8 cellular contexts compared by ENCODE assay signal in genomic region chr15:90184119-90184785, GRCh38. TPM values are rescaled to one million over a fixed set of nuclear protein-coding genes. Genes with fewer than 3 reads are reported as not detected.
DNase-seq lines count a peak whose midpoint lies in the region; ATAC-seq and TF ChIP-seq lines count a peak whose summit lies in the region.

No MANE protein-coding gene starts in this region.

- TSS peak; percentile 80 for BruUV-seq in Calu3 (replicated peaks; lab: Mats Ljungman, UMichigan)

- H3K4me1 Mint-ChIP-seq in Calu3 (ENCODE audit: low read depth, unreplicated experiment), result peaks cover 33% of the 10 kb centered on the region
- H3K4me1 Mint-ChIP-seq in stimulated activated naive B cell treated with anti-CD40 and anti-IgM and Interleukin-4, amounts not matched to agents 10 μg/mL and 1 μg/mL and 100 μg/mL, for 72 hours, result peaks cover 36 to 63% of the 10 kb centered on the region in 2 donors

- H3K9me3 ChIP-seq in SJCRH30 (replicated peaks), result no peaks in the 10 kb centered on the region

- CTCF ChIA-PET in Calu3 (lab: Charles Lee), result interaction anchor here (0.8 to 1.3 kb wide), 3 partner anchors 16 to 21 kb away, joined by 3 to 4 read pairs (median 3); no protein-coding TSS in a partner anchor

- peaks cover 18% of the 10 kb centered on the region for H3K36me3 Mint-ChIP-seq in Calu3 (ENCODE audit: insufficient read depth, unreplicated experiment)
- H3K36me3 Mint-ChIP-seq in stimulated activated naive B cell treated with anti-CD40 and anti-IgM and Interleukin-4, amounts not matched to agents 10 μg/mL and 1 μg/mL and 100 μg/mL, for 72 hours, result peaks cover 0 to 5% of the 10 kb centered on the region in 2 donors

- no peak for TF ChIP-seq CTCF in Calu3 (IDR thresholded peaks at IDR 0.05; ENCODE audit: unreplicated experiment)
- no peak for TF ChIP-seq CTCF in choroid plexus epithelial cell (conservative IDR thresholded peaks at IDR 0.05; ENCODE audit: low read depth, low read length)
- TF ChIP-seq CTCF in lower leg skin (IDR thresholded peaks at IDR 0.05), result no peak

- peak; percentile 70 for DNase-seq in Calu3
- DNase-seq in SJCRH30, result no peak
- DNase-seq in choroid plexus epithelial cell (ENCODE audit: low read depth), result peak; percentile 81
- DNase-seq in lower leg skin (ENCODE audit: low spot score in 2 of 2), result peak; percentile 69 to 92
- DNase-seq in stimulated activated naive B cell treated with anti-CD40 and anti-IgM and Interleukin-4, amounts not matched to agents 10 μg/mL and 1 μg/mL and 100 μg/mL, for 72 hours, result peak; percentile 27

- no peak overlapping the region for H3K27ac ChIP-seq in SJCRH30

- H3K27me3 ChIP-seq in SJCRH30, result peaks cover 15% of the 10 kb centered on the region

- H3K27me3 Mint-ChIP-seq in Calu3 (ENCODE audit: unreplicated experiment), result no peaks in the 10 kb centered on the region
- H3K27me3 Mint-ChIP-seq in stimulated activated naive B cell treated with anti-CD40 and anti-IgM and Interleukin-4, amounts not matched to agents 10 μg/mL and 1 μg/mL and 100 μg/mL, for 72 hours, result no peaks in the 10 kb centered on the region

- intact Hi-C loops in Calu3 (cut with micrococcal nuclease; ENCODE audit: unreplicated experiment) (loop anchor here (2.0 kb wide), 2 partner anchors 23 to 29 kb away; no protein-coding TSS in a partner anchor), lower leg skin (cut with DNase I; ENCODE audit: low total_unique reads) (no loop called here)

- no peak for TF ChIP-seq POLR2A in lower leg skin (IDR thresholded peaks at IDR 0.05)

- H3K9me3 Mint-ChIP-seq in Calu3 (ENCODE audit: low read depth, unreplicated experiment), result no peaks in the 10 kb centered on the region
- H3K9me3 Mint-ChIP-seq in stimulated activated naive B cell treated with anti-CD40 and anti-IgM and Interleukin-4, amounts not matched to agents 10 μg/mL and 1 μg/mL and 100 μg/mL, for 72 hours, result no peaks in the 10 kb centered on the region

- H3K27ac Mint-ChIP-seq in Calu3 (ENCODE audit: unreplicated experiment), result peak overlapping the region; percentile 88
- peak overlapping the region; percentile 79 for H3K27ac Mint-ChIP-seq in stimulated activated naive B cell treated with anti-CD40 and anti-IgM and Interleukin-4, amounts not matched to agents 10 μg/mL and 1 μg/mL and 100 μg/mL, for 72 hours

- peak overlapping the region; percentile 75 for H3K4me3 Mint-ChIP-seq in Calu3 (ENCODE audit: low read depth, unreplicated experiment)
- peak overlapping the region; percentile 77 to 95 for H3K4me3 Mint-ChIP-seq in stimulated activated naive B cell treated with anti-CD40 and anti-IgM and Interleukin-4, amounts not matched to agents 10 μg/mL and 1 μg/mL and 100 μg/mL, for 72 hours

- ATAC-seq in GM19452 (IDR thresholded peaks at IDR 0.05; ENCODE audit: unreplicated experiment), result peak; percentile 36
- peak; percentile 38 for ATAC-seq in HG03520 (IDR thresholded peaks at IDR 0.05; ENCODE audit: unreplicated experiment)
- peak; percentile 67 to 72 for ATAC-seq in stimulated activated naive B cell treated with anti-CD40 and anti-IgM and Interleukin-4, amounts not matched to agents 10 μg/mL and 1 μg/mL and 100 μg/mL, for 72 hours (replicated peaks)
- no peak for ATAC-seq in HG03457 (IDR thresholded peaks at IDR 0.05; ENCODE audit: unreplicated experiment)

- no peaks in the 10 kb centered on the region for H3K36me3 ChIP-seq in SJCRH30

- H3K4me3 ChIP-seq in SJCRH30, result peak overlapping the region; percentile 57
- H3K4me3 ChIP-seq in choroid plexus epithelial cell (ENCODE audit: low read depth, low read length), result peak overlapping the region; percentile 72
- peak overlapping the region; percentile 61 for H3K4me3 ChIP-seq in lower leg skin (ENCODE audit: low read depth, poor library complexity, severe bottlenecking)

- no peaks in the 10 kb centered on the region for H3K4me1 ChIP-seq in SJCRH30

- 7 to 17% methylated on average over 13 to 18 of the region's 27 CpGs for WGBS in lower leg skin, 2 donors

RNA-seq across cellular contexts. Expression of gene SEMA4B, which starts 16.9 kb away (rescaled TPM):
- total RNA-seq in Calu3 (2022) (67.3 and 73.0 TPM in 2 replicates), lower leg skin (100 to 1,000 TPM in 3 of 4 donors, 10 to 100 TPM in 1; 89.2 to 151 (median 106) TPM)
- 2.1 and 2.2 TPM in 2 replicates for total RNA-seq in SJCRH30 (2014; rRNA removed; shearing (Covaris generic))

RNA-seq across cellular contexts. Expression of gene CIB1, which starts 49.5 kb away (rescaled TPM):
- total RNA-seq in Calu3 (2022), result 82.8 and 86.7 TPM in 2 replicates
- 12.7 and 15.6 TPM in 2 replicates for total RNA-seq in SJCRH30 (2014; rRNA removed; shearing (Covaris generic))
- total RNA-seq in lower leg skin, result 10 to 100 TPM in 3 of 4 donors, 1 to 10 TPM in 1; 10.0 to 32.2 (median 22.9) TPM

RNA-seq across cellular contexts. Expression of gene GDPGP1, which starts 49.8 kb away (rescaled TPM):
- 17.5 and 20.3 TPM in 2 replicates for total RNA-seq in Calu3 (2022)
- 1.8 and 2.7 TPM in 2 replicates for total RNA-seq in SJCRH30 (2014; rRNA removed; shearing (Covaris generic))
- 1 to 10 TPM; 2.6 to 5.5 (median 3.9) TPM for total RNA-seq in lower leg skin

Comparison
In these comparisons a context has a peak if more than half of its experiments do, and no peak if none do; other contexts are left out.
1. DNase-seq: peak in Calu3 (single experiment), choroid plexus epithelial cell (single experiment), lower leg skin (2 of 2) and stimulated activated naive B cell treated with anti-CD40 and anti-IgM and Interleukin-4, amounts not matched to agents 10 μg/mL and 1 μg/mL and 100 μg/mL, for 72 hours (single experiment); none in SJCRH30 (0 of 2).
2. RNA of gene SEMA4B, which starts 16.9 kb away (total RNA-seq): 89.2 to 151 TPM in lower leg skin and 67.3 to 73.0 TPM in Calu3; 2.1 to 2.2 TPM in SJCRH30; every median in the first group is over 10 times any median in the second.
3. Peak in every context shown above with its lines, with median percentiles within 50 percentile points of each other: H3K4me3 ChIP-seq.